ENCODE assay signal across 8 cellular contexts in genomic region chr9:124870723-124871122, GRCh38. TPM values are rescaled to one million over a fixed set of nuclear protein-coding genes. Genes with fewer than 3 reads are reported as not detected.
DNase-seq lines count a peak whose midpoint lies in the region; ATAC-seq, FAIRE-seq and TF ChIP-seq lines count a peak whose summit lies in the region.

No MANE protein-coding gene starts in this region.

- dilution Hi-C loops in IMR-90 (cut with HindIII; ENCODE audit: low sequenced_read_pairs, unreplicated experiment): no loop called here

- peak overlapping the region; percentile 97 for H2AK9ac ChIP-seq in IMR-90 (replicated peaks; ENCODE audit: low read depth, low read length, poor library complexity)

- peaks cover 37% of the 10 kb centered on the region; the same call in 2 of the 3 replicates for H3K4me1 ChIP-seq in A549
- H3K4me1 ChIP-seq in IMR-90 (ENCODE audit: control insufficient read depth, insufficient read depth, low read length): peaks cover 22% of the 10 kb centered on the region
- H3K4me1 ChIP-seq in mucosa of rectum (ENCODE audit: control insufficient read depth in 2 of 2, insufficient read depth in 2 of 2, low read length in 2 of 2): peaks cover 22 to 27% of the 10 kb centered on the region in 2 donors

- peak overlapping the region; percentile 96 for H3K23ac ChIP-seq in IMR-90 (ENCODE audit: low read depth, low read length)

- H3K4me2 ChIP-seq in A549 (peak overlapping the region; percentile 97), IMR-90 (ENCODE audit: low read depth, low read length) (peak overlapping the region; percentile 98)

- ATAC-seq in A549 (no peak), IMR-90 (ENCODE audit: low read depth) (no peak), HG03159 (IDR thresholded peaks at IDR 0.05; ENCODE audit: unreplicated experiment) (no peak)

- POLR2A ChIA-PET in A549 (lab: Yijun Ruan, JAX): interaction anchor here (1.0 kb wide), 1 partner anchor 8 kb away, joined by 3 read pairs; the partner anchor contains the start of genes ARPC5L and RPL35
- POLR2A ChIA-PET in IMR-90 (lab: Charles Lee; ENCODE audit: unreplicated experiment): no interaction called here
- POLR2A ChIA-PET in MCF 10A (lab: Yijun Ruan, JAX): interaction anchor here (1.0 to 6.7 kb wide), 9 partner anchors 8 to 455 kb away, joined by 3 to 135 read pairs (median 8); partner anchors contain the start of genes ARPC5L, NR6A1, RPL35 and WDR38

- H3K79me1 ChIP-seq in IMR-90 (ENCODE audit: low read depth in 1 of 2, low read length in 2 of 2): peaks cover 15 to 76% of the 10 kb centered on the region in 2 experiments; a peak in 3 of 4 replicates

- BruUV-seq in IMR-90 (replicated peaks; lab: Mats Ljungman, UMichigan) (no TSS peak), MCF 10A (replicated peaks; lab: Mats Ljungman, UMichigan) (no TSS peak)

- DNase-seq in A549 (ENCODE audit: low read depth in 1 of 2, low spot score in 1 of 2) (no peak), IMR-90 (no peak), MCF 10A (ENCODE audit: unreplicated experiment) (no peak), amniotic stem cell (lab: John Stamatoyannopoulos, UW) (no peak), D721Med (ENCODE audit: insufficient read length, low spot score) (no peak), HPDE6-E6E7 (ENCODE audit: extremely low spot score) (no peak)

- WGBS in A549 (ENCODE audit: missing lambda C conversion rate): 77% methylated on average over 6 of the region's 6 CpGs
- WGBS in IMR-90 (ENCODE audit: extremely low coverage in 2 of 2, insufficient read length in 1 of 2), 2 experiments: 84% methylated on average over 6 of the region's 6 CpGs; no CpG with 5 or more reads in 1 of the 2 experiments

- H3K14ac ChIP-seq in IMR-90 (replicated peaks; ENCODE audit: low read depth, low read length): peak overlapping the region; percentile 85

- H3K36me3 ChIP-seq in IMR-90 (ENCODE audit: control insufficient read depth, insufficient read depth, low read length) (peaks cover 31% of the 10 kb centered on the region), mucosa of rectum (ENCODE audit: control insufficient read depth in 2 of 2, insufficient read depth in 2 of 2, low read length in 2 of 2) (peaks cover 22 to 26% of the 10 kb centered on the region in 2 donors)

- H3K4me3 ChIP-seq in A549 (peak overlapping the region; percentile 100), IMR-90 (ENCODE audit: insufficient read depth, low read depth, low read length) (peak overlapping the region; percentile 69), mucosa of rectum (ENCODE audit: low read length in 2 of 2) (peak overlapping the region; percentile 88 to 94)

- peak overlapping the region; percentile 78 for H2AK5ac ChIP-seq in IMR-90 (ENCODE audit: low read depth, low read length)

- H2BK20ac ChIP-seq in IMR-90 (ENCODE audit: low read depth, low read length): no peak overlapping the region

- H3K9me3 Mint-ChIP-seq in MCF 10A (ENCODE audit: unreplicated experiment): no peaks in the 10 kb centered on the region

- H3K9ac ChIP-seq in IMR-90 (ENCODE audit: low read depth, low read length) (peak overlapping the region; percentile 98), mucosa of rectum (ENCODE audit: low read depth in 1 of 2, low read length in 2 of 2) (peak overlapping the region; percentile 84 to 96)

- H2BK5ac ChIP-seq in IMR-90 (ENCODE audit: low read depth, low read length, poor library complexity, severe bottlenecking): peak overlapping the region; percentile 86

- H3K27me3 Mint-ChIP-seq in MCF 10A (ENCODE audit: insufficient read depth, unreplicated experiment): no peaks in the 10 kb centered on the region

- H3K18ac ChIP-seq in IMR-90 (ENCODE audit: low read depth, low read length): no peak overlapping the region; the same call in 1 of the 2 replicates

- H3K4me3 Mint-ChIP-seq in MCF 10A (ENCODE audit: unreplicated experiment): peak overlapping the region; percentile 95

- no peak overlapping the region for H2BK120ac ChIP-seq in IMR-90 (ENCODE audit: low read depth, low read length)

- peak overlapping the region; percentile 6; the same call in 1 of the 2 replicates for H4K5ac ChIP-seq in IMR-90 (ENCODE audit: low read depth, low read length)

- peak overlapping the region in 1 of 2 experiments; percentile 22; a peak in 2 of 4 replicates for H4K8ac ChIP-seq in IMR-90 (ENCODE audit: low read depth in 2 of 2, low read length in 2 of 2)

- peaks cover 16% of the 10 kb centered on the region; the same call in 1 of the 2 replicates for H3K9me1 ChIP-seq in IMR-90 (ENCODE audit: insufficient read depth, low read length)

- H3K9me3 ChIP-seq in A549 (no peaks in the 10 kb centered on the region), IMR-90 (ENCODE audit: control insufficient read depth, insufficient read depth, low read length) (no peaks in the 10 kb centered on the region), mucosa of rectum (ENCODE audit: control insufficient read depth in 2 of 2, low read length in 2 of 2) (no peaks in the 10 kb centered on the region)

- peak overlapping the region; percentile 86 for H3K4ac ChIP-seq in IMR-90 (ENCODE audit: low read depth, low read length)

- no peak overlapping the region for H2BK15ac ChIP-seq in IMR-90 (ENCODE audit: low read depth, low read length)

- no peak for TF ChIP-seq POLR2A in A549 (IDR thresholded peaks at IDR 0.05; ENCODE audit: low read length)
- TF ChIP-seq POLR2A in IMR-90 (IDR thresholded peaks at IDR 0.05; ENCODE audit: low read depth, low read length): no peak

- intact Hi-C loops in IMR-90 (cut with micrococcal nuclease): loop anchor here (2.0 kb wide), 1 partner anchor 272 kb away; the partner anchor contains the start of gene SCAI
- intact Hi-C loops in MCF 10A (cut with micrococcal nuclease): loop anchor here (5.0 kb wide), 1 partner anchor 272 kb away; the partner anchor contains the start of gene SCAI

- H2AFZ ChIP-seq in IMR-90 (replicated peaks; ENCODE audit: low read length, poor library complexity): no peak overlapping the region

- peaks cover 29% of the 10 kb centered on the region for H3K4me1 Mint-ChIP-seq in MCF 10A (ENCODE audit: insufficient read depth, unreplicated experiment)

- no peak for TF ChIP-seq EP300 in A549 (IDR thresholded peaks at IDR 0.05)

- TF ChIP-seq CTCF in A549 (IDR thresholded peaks at IDR 0.05): no peak
- no peak for TF ChIP-seq CTCF in IMR-90 (conservative IDR thresholded peaks at IDR 0.05; ENCODE audit: low read depth, low read length)
- TF ChIP-seq CTCF in MCF 10A (IDR thresholded peaks at IDR 0.05; ENCODE audit: unreplicated experiment): no peak
- TF ChIP-seq CTCF in D721Med (IDR thresholded peaks at IDR 0.05; ENCODE audit: insufficient read depth, missing control alignments): no peak

- in situ Hi-C loops in IMR-90 (cut with MboI; ENCODE audit: low sequenced_read_pairs): no loop called here

- H4K20me1 ChIP-seq in IMR-90 (ENCODE audit: insufficient read depth, low read length): peaks cover 53% of the 10 kb centered on the region

- H3K27me3 ChIP-seq in IMR-90 (ENCODE audit: control insufficient read depth, insufficient read depth, low read length): no peaks in the 10 kb centered on the region
- H3K27me3 ChIP-seq in mucosa of rectum (ENCODE audit: control insufficient read depth in 2 of 2, insufficient read depth in 2 of 2, low read length in 2 of 2): no peaks in the 10 kb centered on the region

- TF ChIP-seq RAD21 in A549 (conservative IDR thresholded peaks at IDR 0.05 in 1 of 2, IDR thresholded peaks at IDR 0.05 in 1 of 2): no peak
- no peak for TF ChIP-seq RAD21 in IMR-90 (IDR thresholded peaks at IDR 0.05; ENCODE audit: low read length)

- H3K27ac ChIP-seq in A549: peak overlapping the region; percentile 98 to 100
- H3K27ac ChIP-seq in IMR-90 (ENCODE audit: insufficient read depth, low read length): peak overlapping the region; percentile 94
- H3K27ac ChIP-seq in mucosa of rectum (ENCODE audit: low read depth in 2 of 2, low read length in 2 of 2): peak overlapping the region; percentile 34 to 95

- 0 out of 2 replicates have a peak overlapping the region, but pooled peaks have one; percentile 45 for H3K56ac ChIP-seq in IMR-90 (ENCODE audit: extremely low read depth, insufficient read depth, low read length)

- peak overlapping the region; percentile 17; the same call in 1 of the 2 replicates for H4K91ac ChIP-seq in IMR-90 (ENCODE audit: insufficient read depth, low read depth, low read length)

- CTCF ChIA-PET in A549 (lab: Yijun Ruan, JAX): interaction anchor here (1.4 to 2.1 kb wide), 2 partner anchors 9 to 17 kb away, joined by 5 read pairs; partner anchors contain the start of genes ARPC5L, RPL35 and WDR38
- CTCF ChIA-PET in IMR-90 (lab: Yijun Ruan, JAX): no interaction called here
- CTCF ChIA-PET in MCF 10A (lab: Yijun Ruan, JAX): interaction anchor here (0.9 to 1.3 kb wide), 3 partner anchors 9 to 99 kb away, joined by 3 to 8 read pairs (median 3); partner anchors contain the start of genes ARPC5L and RPL35

- H3K36me3 Mint-ChIP-seq in MCF 10A (ENCODE audit: insufficient read depth, unreplicated experiment): peaks cover 39% of the 10 kb centered on the region

- no peak for FAIRE-seq in A549 (lab: Jason Lieb, UNC)
- no peak for FAIRE-seq in D721Med (lab: Jason Lieb, UNC)

- peak overlapping the region; percentile 97 for H3K27ac Mint-ChIP-seq in MCF 10A (ENCODE audit: low read depth, unreplicated experiment)

RNA-seq across cellular contexts. Expression of gene ARPC5L, which starts 8.8 kb away (rescaled TPM):
- polyA plus RNA-seq in A549 (2011; rRNA removed) (44.9 and 62.8 TPM in 2 replicates), A549 (2017; fragmentation: RNase III; extraction: RNeasy Plus Mini Kit Qiagen cat#74134 plus additional on column Dnase treatment) (59.4 to 65.6 TPM (median 59.9 TPM) in 3 replicates), IMR-90 (2012; rRNA removed) (53.8 and 57.4 TPM in 2 replicates)
- 56.5 and 64.9 TPM in 2 replicates for polyA plus RNA-seq in A549 (2012; cell fraction: cytosol; rRNA removed)
- 35.2 and 46.8 TPM in 2 replicates for polyA plus RNA-seq in A549 (2012; cell fraction: nucleus; rRNA removed)
- 13.2 and 17.5 TPM in 2 replicates for polyA minus RNA-seq in A549 (2011; rRNA and poly(A)+ RNA removed)
- total RNA-seq in IMR-90 (2012; rRNA removed) (11.1 and 19.7 TPM in 2 replicates), MCF 10A (2022) (72.5 and 84.2 TPM in 2 replicates)
- 40.2 and 49.0 TPM in 2 replicates for polyA plus RNA-seq in IMR-90 (2012; cell fraction: cytosol; rRNA removed)
- 25.4 and 61.2 TPM in 2 replicates for polyA plus RNA-seq in IMR-90 (2012; cell fraction: nucleus; rRNA removed; ENCODE audit: low replicate concordance)

RNA-seq across cellular contexts. Expression of gene RPL35, which starts 9.0 kb away (rescaled TPM):
- polyA plus RNA-seq in A549 (2011; rRNA removed): 3,076 and 3,452 TPM in 2 replicates
- 3,719 and 4,748 TPM in 2 replicates for polyA plus RNA-seq in A549 (2012; cell fraction: cytosol; rRNA removed)
- polyA plus RNA-seq in A549 (2012; cell fraction: nucleus; rRNA removed): 1,546 and 2,457 TPM in 2 replicates
- 2,179 to 2,449 TPM (median 2,307 TPM) in 3 replicates for polyA plus RNA-seq in A549 (2017; fragmentation: RNase III; extraction: RNeasy Plus Mini Kit Qiagen cat#74134 plus additional on column Dnase treatment)
- polyA minus RNA-seq in A549 (2011; rRNA and poly(A)+ RNA removed): 258 and 279 TPM in 2 replicates
- total RNA-seq in IMR-90 (2012; rRNA removed): 881 and 1,151 TPM in 2 replicates
- 1,650 and 1,735 TPM in 2 replicates for polyA plus RNA-seq in IMR-90 (2012; rRNA removed)
- polyA plus RNA-seq in IMR-90 (2012; cell fraction: cytosol; rRNA removed): 3,661 and 4,271 TPM in 2 replicates
- 742 and 1,804 TPM in 2 replicates for polyA plus RNA-seq in IMR-90 (2012; cell fraction: nucleus; rRNA removed; ENCODE audit: low replicate concordance)
- total RNA-seq in MCF 10A (2022): 1,966 and 2,009 TPM in 2 replicates

RNA-seq across cellular contexts. Expression of gene WDR38, which starts 17.5 kb away (rescaled TPM):
- polyA plus RNA-seq in A549 (2011; rRNA removed): not detected in 2 replicates
- polyA plus RNA-seq in A549 (2012; cell fraction: cytosol; rRNA removed): 0.04 and 0.05 TPM in 2 replicates
- 0.07 TPM in 1 of 2 replicates, not detected in the other for polyA plus RNA-seq in A549 (2012; cell fraction: nucleus; rRNA removed)
- polyA plus RNA-seq in A549 (2017; fragmentation: RNase III; extraction: RNeasy Plus Mini Kit Qiagen cat#74134 plus additional on column Dnase treatment): 0.12 TPM in 1 of 3 replicates, not detected in the others
- polyA minus RNA-seq in A549 (2011; rRNA and poly(A)+ RNA removed): not detected in 2 replicates
- not detected in 2 replicates for total RNA-seq in IMR-90 (2012; rRNA removed)
- polyA plus RNA-seq in IMR-90 (2012; rRNA removed): not detected in 2 replicates
- not detected in 2 replicates for polyA plus RNA-seq in IMR-90 (2012; cell fraction: cytosol; rRNA removed)
- polyA plus RNA-seq in IMR-90 (2012; cell fraction: nucleus; rRNA removed; ENCODE audit: low replicate concordance): not detected in 2 replicates
- not detected in 2 replicates for total RNA-seq in MCF 10A (2022)
